ENCODE assay signal across 19 cellular contexts in the genomic region with DNA sequence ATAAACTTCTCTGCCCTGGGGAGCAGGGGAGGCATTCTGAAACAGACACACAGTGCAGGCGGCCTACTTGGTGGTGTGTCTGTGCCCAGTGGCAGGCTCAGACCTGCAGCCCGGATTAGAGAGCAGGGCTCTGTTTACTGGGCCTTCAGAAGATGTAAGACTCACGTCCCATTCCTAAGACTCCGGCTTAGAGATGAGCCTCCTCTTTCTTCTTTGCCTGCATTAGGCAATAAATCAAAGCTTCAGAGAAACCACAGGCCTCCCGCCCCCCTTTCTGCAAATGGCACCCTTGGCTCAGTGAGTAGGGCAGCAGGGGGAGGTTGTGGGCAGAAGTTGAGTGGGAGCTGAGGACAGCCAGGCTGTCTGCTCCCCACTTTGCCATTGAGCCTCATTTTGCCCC. TPM values are rescaled to one million over a fixed set of nuclear protein-coding genes. Genes with fewer than 3 reads are reported as not detected.
A peak's percentile ranks its signal among the peaks of the same experiment; 100 is the strongest.
DNase-seq lines count a peak whose midpoint lies in the region; ATAC-seq and TF ChIP-seq lines count a peak whose summit lies in the region.
"Had no signal": no experiment of that assay in that cellular context is flagged by ENCODE, and none has a peak within 500 bp of the region (broad histone marks: within the 10 kb centered on the region; RNA-seq: fewer than 3 reads in every experiment).

No MANE protein-coding gene starts in this region.

- POLR2A ChIA-PET in activated naive CD8-positive, alpha-beta T cell treated with anti-CD3 and anti-CD28 coated beads, Interleukin-2, amount 10 ng/mL, durations not matched to agents 7 days and 5 days (lab: Charles Lee): no interaction called here

- no peak for DNase-seq in activated naive CD8-positive, alpha-beta T cell treated with anti-CD3 and anti-CD28 coated beads, Interleukin-2, amount 10 ng/mL, durations not matched to agents 7 days and 5 days
- no peak for DNase-seq in activated naive CD8-positive, alpha-beta T cell treated with anti-CD3 and anti-CD28 coated beads, Interleukin-2, amount 50 U/mL, for 24 hours
- no peak for DNase-seq in RWPE2 (ENCODE audit: low spot score)
- peak; percentile 57 for DNase-seq in epithelial cell of prostate (ENCODE audit: low read depth, low spot score)
- peak; percentile 76 for DNase-seq in prostate gland (ENCODE audit: low spot score)
- no peak for DNase-seq in GM13976 (ENCODE audit: low spot score)
- no peak for DNase-seq in activated effector memory CD4-positive, alpha-beta T cell treated with anti-CD3 and anti-CD28 coated beads, Interleukin-2, amount 50 U/mL, for 16 hours
- DNase-seq: GF-D8; NCI-H1930; NCI-H526 treated with DMSO at 0.1 percent for 48 hours; NK-92 treated with Interleukin-12 subunit alpha and Interleukin-12 subunit beta, amount 100 ng/mL, for 24 hours; OCI-M1; RPMI8226; SJCRH30 had no signal

- no peak overlapping the region for H3K4me3 Mint-ChIP-seq in activated naive CD8-positive, alpha-beta T cell treated with anti-CD3 and anti-CD28 coated beads, Interleukin-2, amount 10 ng/mL, durations not matched to agents 7 days and 5 days
- H3K4me3 Mint-ChIP-seq in activated naive CD8-positive, alpha-beta T cell treated with anti-CD3 and anti-CD28 coated beads, Interleukin-2, amount 50 U/mL, for 24 hours: no peak overlapping the region

- in situ Hi-C loops in GM13976 (cut with MboI; ENCODE audit: low sequenced_read_pairs, unreplicated experiment): no loop called here

- H3K27me3 Mint-ChIP-seq in activated naive CD8-positive, alpha-beta T cell treated with anti-CD3 and anti-CD28 coated beads, Interleukin-2, amount 10 ng/mL, durations not matched to agents 7 days and 5 days: peaks cover 29% of the 10 kb centered on the region
- no peaks in the 10 kb centered on the region for H3K27me3 Mint-ChIP-seq in activated naive CD8-positive, alpha-beta T cell treated with anti-CD3 and anti-CD28 coated beads, Interleukin-2, amount 50 U/mL, for 24 hours
- H3K27me3 Mint-ChIP-seq: IgD-negative memory B cell had no signal

- TF ChIP-seq CTCF in RWPE2 (IDR thresholded peaks at IDR 0.05; ENCODE audit: poor library complexity, severe bottlenecking) (no peak), prostate gland (IDR thresholded peaks at IDR 0.05) (no peak), GM13976 (IDR thresholded peaks at IDR 0.05; ENCODE audit: borderline replicate concordance, control extremely low read depth, extremely low read depth, insufficient read depth, missing control alignments) (no peak)

- no peaks in the 10 kb centered on the region for H3K9me3 Mint-ChIP-seq in activated naive CD8-positive, alpha-beta T cell treated with anti-CD3 and anti-CD28 coated beads, Interleukin-2, amount 10 ng/mL, durations not matched to agents 7 days and 5 days
- H3K9me3 Mint-ChIP-seq in activated naive CD8-positive, alpha-beta T cell treated with anti-CD3 and anti-CD28 coated beads, Interleukin-2, amount 50 U/mL, for 24 hours: no peaks in the 10 kb centered on the region
- H3K9me3 Mint-ChIP-seq: IgD-negative memory B cell had no signal

- no peak for ATAC-seq in activated naive CD8-positive, alpha-beta T cell treated with anti-CD3 and anti-CD28 coated beads, Interleukin-2, amount 10 ng/mL, durations not matched to agents 7 days and 5 days (ENCODE audit: low read depth)
- ATAC-seq in activated naive CD8-positive, alpha-beta T cell treated with anti-CD3 and anti-CD28 coated beads, Interleukin-2, amount 50 U/mL, for 24 hours: no peak
- peak; percentile 89 for ATAC-seq in RWPE2 (ENCODE audit: low read depth)
- no peak for ATAC-seq in GM21360 (IDR thresholded peaks at IDR 0.05; ENCODE audit: unreplicated experiment)

- 35% methylated on average over 5 of the region's 5 CpGs for WGBS in prostate gland

- H3K9me3 ChIP-seq in RWPE2 (ENCODE audit: severe bottlenecking) (no peaks in the 10 kb centered on the region), prostate gland (no peaks in the 10 kb centered on the region)
- H3K9me3 ChIP-seq: SJCRH30 had no signal

- H3K27me3 ChIP-seq in RWPE2 (ENCODE audit: insufficient read depth, poor library complexity, severe bottlenecking) (no peaks in the 10 kb centered on the region), prostate gland (replicated peaks; ENCODE audit: insufficient read depth) (no peaks in the 10 kb centered on the region)

- H3K36me3 ChIP-seq in RWPE2 (ENCODE audit: low read depth) (no peaks in the 10 kb centered on the region), prostate gland (no peaks in the 10 kb centered on the region)
- H3K36me3 ChIP-seq: SJCRH30 had no signal

- peaks cover 20% of the 10 kb centered on the region for H3K4me1 Mint-ChIP-seq in activated naive CD8-positive, alpha-beta T cell treated with anti-CD3 and anti-CD28 coated beads, Interleukin-2, amount 10 ng/mL, durations not matched to agents 7 days and 5 days
- peaks cover 20% of the 10 kb centered on the region for H3K4me1 Mint-ChIP-seq in activated naive CD8-positive, alpha-beta T cell treated with anti-CD3 and anti-CD28 coated beads, Interleukin-2, amount 50 U/mL, for 24 hours

- H3K4me3 ChIP-seq in RWPE2 (ENCODE audit: severe bottlenecking) (no peak overlapping the region), prostate gland (no peak overlapping the region)
- H3K4me3 ChIP-seq: SJCRH30 had no signal

- no peaks in the 10 kb centered on the region for H3K36me3 Mint-ChIP-seq in activated naive CD8-positive, alpha-beta T cell treated with anti-CD3 and anti-CD28 coated beads, Interleukin-2, amount 10 ng/mL, durations not matched to agents 7 days and 5 days
- H3K36me3 Mint-ChIP-seq in activated naive CD8-positive, alpha-beta T cell treated with anti-CD3 and anti-CD28 coated beads, Interleukin-2, amount 50 U/mL, for 24 hours (ENCODE audit: low read depth): no peaks in the 10 kb centered on the region

- peaks cover 11% of the 10 kb centered on the region for H3K4me1 ChIP-seq in RWPE2 (ENCODE audit: insufficient read depth, poor library complexity, severe bottlenecking)
- H3K4me1 ChIP-seq in prostate gland (replicated peaks): no peaks in the 10 kb centered on the region
- H3K4me1 ChIP-seq: SJCRH30 had no signal

- H3K27ac Mint-ChIP-seq in activated naive CD8-positive, alpha-beta T cell treated with anti-CD3 and anti-CD28 coated beads, Interleukin-2, amount 10 ng/mL, durations not matched to agents 7 days and 5 days: peak overlapping the region; percentile 37
- no peak overlapping the region for H3K27ac Mint-ChIP-seq in activated naive CD8-positive, alpha-beta T cell treated with anti-CD3 and anti-CD28 coated beads, Interleukin-2, amount 50 U/mL, for 24 hours
- H3K27ac Mint-ChIP-seq: IgD-negative memory B cell had no signal

- H3K27ac ChIP-seq in RWPE2 (ENCODE audit: poor library complexity, severe bottlenecking) (peak overlapping the region; percentile 36), epithelial cell of prostate (peak overlapping the region; percentile 26), prostate gland (peak overlapping the region in 1 of 2 donors; percentile 48)
- H3K27ac ChIP-seq: SJCRH30 had no signal

- intact Hi-C loops in prostate gland (cut with DNase I): no loop called here

- no peak for TF ChIP-seq POLR2A in prostate gland (IDR thresholded peaks at IDR 0.05)

RNA-seq across cellular contexts. Expression of gene LGR6, which starts 35.8 kb away (rescaled TPM):
- total RNA-seq in activated naive CD8-positive, alpha-beta T cell treated with anti-CD3 and anti-CD28 coated beads, Interleukin-2, amount 10 ng/mL, durations not matched to agents 7 days and 5 days: 1 to 10 TPM; 2.7 to 5.2 TPM
- 10 to 100 TPM in 1 of 2 donors, 1 to 10 TPM in 1; 8.0 to 25.6 TPM for total RNA-seq in prostate gland
- total RNA-seq: A172, HT1080, LHCN-M2, SJCRH30 had no signal

Comparison
In these comparisons a context has a peak if more than half of its experiments do, and no peak if none do; other contexts are left out.
1. DNase-seq: peak in epithelial cell of prostate (single experiment) and prostate gland (single experiment); none in activated naive CD8-positive, alpha-beta T cell treated with anti-CD3 and anti-CD28 coated beads, Interleukin-2, amount 10 ng/mL, durations not matched to agents 7 days and 5 days (single experiment), activated naive CD8-positive, alpha-beta T cell treated with anti-CD3 and anti-CD28 coated beads, Interleukin-2, amount 50 U/mL, for 24 hours (single experiment), RWPE2 (single experiment), GM13976 (single experiment) and activated effector memory CD4-positive, alpha-beta T cell treated with anti-CD3 and anti-CD28 coated beads, Interleukin-2, amount 50 U/mL, for 16 hours (single experiment).